Comparison of ENCODE assay signal across 19 cellular contexts in the genomic region with DNA sequence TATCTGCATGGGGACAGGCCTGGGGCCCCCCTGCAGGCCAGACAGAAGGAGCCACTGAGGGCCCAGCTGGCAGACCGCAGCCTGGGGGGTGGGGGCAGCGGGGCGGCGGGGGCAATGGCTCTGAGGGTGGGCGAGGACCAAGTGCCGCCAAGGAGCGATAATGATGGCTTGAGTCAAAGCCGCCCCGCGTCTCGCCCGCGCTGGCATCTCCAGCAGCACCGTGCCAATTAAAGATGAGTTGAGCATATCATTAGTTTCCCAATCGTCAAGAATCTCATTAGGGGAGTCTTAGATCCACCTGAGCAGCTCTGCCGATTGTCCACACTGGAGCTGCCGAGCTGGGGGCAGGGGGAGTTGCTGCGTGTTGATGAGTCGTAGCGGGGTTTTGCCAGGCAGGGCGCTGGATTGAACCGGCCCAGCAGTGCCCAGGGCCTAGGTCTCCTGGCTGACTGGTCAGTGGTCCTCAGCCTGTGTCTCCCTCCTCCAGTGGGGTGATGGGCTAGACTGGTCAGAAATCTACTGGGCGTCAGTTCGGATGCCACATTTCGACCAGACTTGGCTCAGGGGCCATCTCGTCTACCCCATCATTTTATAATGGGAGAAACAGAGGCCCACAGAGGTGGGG. TPM values are rescaled to one million over a fixed set of nuclear protein-coding genes. Genes with fewer than 3 reads are reported as not detected.
DNase-seq lines count a peak whose midpoint lies in the region; ATAC-seq and TF ChIP-seq lines count a peak whose summit lies in the region.
"Had no signal": no experiment of that assay in that cellular context is flagged by ENCODE, and none has a peak within 500 bp of the region (broad histone marks: within the 10 kb centered on the region; RNA-seq: fewer than 3 reads in every experiment).

No MANE protein-coding gene starts in this region.

- no peaks in the 10 kb centered on the region for H3K79me2 ChIP-seq in ACC112 (ENCODE audit: control insufficient read depth, insufficient read depth, low read length, unreplicated experiment)

- no peaks in the 10 kb centered on the region for H3K9me3 ChIP-seq in WERI-Rb-1 (ENCODE audit: severe bottlenecking)
- H3K9me3 ChIP-seq: Peyer's patch, SJSA1 had no signal

- TF ChIP-seq CTCF in WERI-Rb-1 (IDR thresholded peaks at IDR 0.05; ENCODE audit: low read depth, low read length) (no peak), omental fat pad (IDR thresholded peaks at IDR 0.05) (no peak), GM10248 (IDR thresholded peaks at IDR 0.05; ENCODE audit: control extremely low read depth, extremely low read depth, low read depth, missing control alignments) (no peak)

- H2AFZ ChIP-seq in ACC112 (ENCODE audit: low read length, unreplicated experiment): no peak overlapping the region

- DNase-seq in H7 (peak; percentile 60), WERI-Rb-1 (peak; percentile 50), omental fat pad (ENCODE audit: low spot score) (no peak), OCI-M1 (lab: John Stamatoyannopoulos, UW) (no peak), GM10248 (ENCODE audit: extremely low spot score) (no peak)
- DNase-seq in activated CD4-positive, alpha-beta T cell treated with anti-CD3 and anti-CD28 coated beads, Interleukin-2, amount 50 U/mL, for 1 hour: no peak
- DNase-seq: C1 segment of cervical spinal cord; CD8-positive, alpha-beta T cell; DMS153; NCI-H1048; NCI-H1417 treated with DMSO at 0.1 percent for 48 hours; NCI-H187; NCI-H2107; NCI-H446 treated with DMSO at 0.1 percent for 48 hours; Peyer's patch had no signal

- H3K4me3 ChIP-seq in ACC112 (ENCODE audit: low read depth, low read length) (no peak overlapping the region), H7 (ENCODE audit: insufficient read depth, low read depth, low read length) (no peak overlapping the region), WERI-Rb-1 (ENCODE audit: low read depth, low read length) (no peak overlapping the region; the same call in 1 of the 2 replicates)
- H3K4me3 ChIP-seq: Peyer's patch, SJSA1 had no signal

- H3K36me3 ChIP-seq in ACC112 (ENCODE audit: insufficient read depth, low read length) (no peaks in the 10 kb centered on the region), H7 (replicated peaks; ENCODE audit: control insufficient read depth, insufficient read depth, low read length) (no peaks in the 10 kb centered on the region), WERI-Rb-1 (no peaks in the 10 kb centered on the region)
- H3K36me3 ChIP-seq: Peyer's patch, SJSA1 had no signal

- peak; percentile 26 for ATAC-seq in omental fat pad (ENCODE audit: low FRiP score)
- no peak for ATAC-seq in HG02763 (IDR thresholded peaks at IDR 0.05; ENCODE audit: unreplicated experiment)
- ATAC-seq: CD8-positive, alpha-beta T cell; Right ventricle myocardium inferior had no signal

- H3K27ac ChIP-seq in ACC112 (ENCODE audit: low read depth, low read length) (0 out of 2 replicates have a peak overlapping the region, but pooled peaks have one; percentile 34), WERI-Rb-1 (peak overlapping the region; percentile 85)
- H3K27ac ChIP-seq: Peyer's patch had no signal

- peaks cover 13% of the 10 kb centered on the region for H3K4me1 ChIP-seq in ACC112 (ENCODE audit: control insufficient read depth, insufficient read depth, low read length, unreplicated experiment)
- H3K4me1 ChIP-seq: Peyer's patch had no signal

- POLR2A ChIA-PET in GM10248 (lab: Yijun Ruan, JAX): no interaction called here

- CTCF ChIA-PET in GM10248 (lab: Yijun Ruan, JAX): interaction anchor here (1.2 kb wide), 1 partner anchor 32 kb away, joined by 3 read pairs; no protein-coding TSS in a partner anchor

- H3K27me3 ChIP-seq in ACC112 (ENCODE audit: insufficient read depth, low read length) (peaks cover 26% of the 10 kb centered on the region), H7 (ENCODE audit: control insufficient read depth, insufficient read depth, low read length) (no peaks in the 10 kb centered on the region), WERI-Rb-1 (ENCODE audit: insufficient read depth, low read depth, severe bottlenecking) (no peaks in the 10 kb centered on the region)
- H3K27me3 ChIP-seq: Peyer's patch had no signal

RNA-seq across cellular contexts. Expression of gene PSMG3, which starts 41.0 kb away (rescaled TPM):
- total RNA-seq in H7 (2014; rRNA removed; shearing (Covaris generic)): 45.9 and 49.8 TPM in 2 replicates
- total RNA-seq in omental fat pad: 10 to 100 TPM; 22.0 to 37.7 (median 28.4) TPM

RNA-seq across cellular contexts. Expression of gene TMEM184A, which starts 54.8 kb away (rescaled TPM):
- total RNA-seq in H7 (2014; rRNA removed; shearing (Covaris generic)): 0.74 and 1.2 TPM in 2 replicates
- 1 to 10 TPM in 1 of 4 donors, under 1 TPM in 2, not detected in 1; 0.19 to 3.1 (median 0.32) TPM for total RNA-seq in omental fat pad
- total RNA-seq: CD8-positive, alpha-beta T cell had no signal

RNA-seq across cellular contexts. Expression of gene ELFN1, which starts 59.3 kb away (rescaled TPM):
- 16.0 and 19.9 TPM in 2 replicates for total RNA-seq in H7 (2014; rRNA removed; shearing (Covaris generic))
- total RNA-seq in omental fat pad: 1 to 10 TPM; 3.8 to 6.0 (median 4.1) TPM
- total RNA-seq: CD8-positive, alpha-beta T cell; SJSA1 had no signal

Comparison
In these comparisons a context has a peak if more than half of its experiments do, and no peak if none do; other contexts are left out.
1. DNase-seq: peak in H7 (single experiment) and WERI-Rb-1 (single experiment); none in omental fat pad (single experiment), OCI-M1 (single experiment), GM10248 (single experiment) and activated CD4-positive, alpha-beta T cell treated with anti-CD3 and anti-CD28 coated beads, Interleukin-2, amount 50 U/mL, for 1 hour (single experiment).